In the genomic region with DNA sequence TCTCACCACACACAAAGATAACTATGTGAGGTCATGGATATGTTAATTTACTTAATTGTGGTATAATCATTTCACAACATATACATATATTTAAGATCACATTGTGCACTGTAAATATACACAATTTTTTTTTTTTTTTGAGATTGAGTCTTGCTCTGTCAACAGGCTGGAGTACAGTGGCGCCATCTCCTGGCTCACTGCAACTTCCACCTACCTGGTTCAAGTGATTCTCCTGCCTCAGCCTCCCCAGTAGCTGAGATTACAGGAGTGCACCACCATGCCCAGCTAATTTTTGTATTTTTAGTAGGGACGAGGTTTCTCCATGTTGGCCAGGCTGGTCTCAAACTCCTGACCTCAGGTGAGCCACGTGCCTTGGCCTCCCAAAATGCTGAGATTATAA, we compare ENCODE assay signal across 9 cellular contexts. TPM values are rescaled to one million over a fixed set of nuclear protein-coding genes. Genes with fewer than 3 reads are reported as not detected.
DNase-seq lines count a peak whose midpoint lies in the region; ATAC-seq and TF ChIP-seq lines count a peak whose summit lies in the region.
"Had no signal": no experiment of that assay in that cellular context is flagged by ENCODE, and none has a peak within 500 bp of the region (broad histone marks: within the 10 kb centered on the region; RNA-seq: fewer than 3 reads in every experiment).

No MANE protein-coding gene starts in this region.

- H3K27ac Mint-ChIP-seq in neural crest cell (ENCODE audit: unreplicated experiment): no peak overlapping the region
- H3K27ac Mint-ChIP-seq: stimulated activated naive CD8-positive, alpha-beta T cell treated with anti-CD3 and anti-CD28 coated beads, Interleukin-15, Interleukin-2, amounts not matched to agents 100 ng/mL and 50 ng/mL, for 24 hours had no signal

- no peaks in the 10 kb centered on the region for H3K4me1 Mint-ChIP-seq in neural crest cell

- H3K4me3 Mint-ChIP-seq in neural crest cell: no peak overlapping the region
- H3K4me3 Mint-ChIP-seq: stimulated activated naive CD8-positive, alpha-beta T cell treated with anti-CD3 and anti-CD28 coated beads, Interleukin-15, Interleukin-2, amounts not matched to agents 100 ng/mL and 50 ng/mL, for 24 hours had no signal

- DNase-seq in GM13977 (ENCODE audit: low spot score) (no peak), RWPE1 (ENCODE audit: low spot score) (no peak), body of pancreas (peak in 3 of 4 donors; percentile 22 to 37 (median 25)), neural crest cell (ENCODE audit: low read depth, low spot score) (peak; percentile 18), superior temporal gyrus (ENCODE audit: extremely low spot score) (no peak)

- TF ChIP-seq POLR2A in body of pancreas (IDR thresholded peaks at IDR 0.05): no peak

- intact Hi-C loops in body of pancreas (cut with DNase I): no loop called here

- TF ChIP-seq CTCF in GM13977 (IDR thresholded peaks at IDR 0.05; ENCODE audit: extremely low read depth, insufficient read depth, missing control alignments) (peak; percentile 71), RWPE1 (conservative IDR thresholded peaks at IDR 0.05; ENCODE audit: low read depth) (peak; percentile 49), body of pancreas (IDR thresholded peaks at IDR 0.05) (peak in 3 of 7 experiments; percentile 13 to 21 (median 18)), neural crest cell (conservative IDR thresholded peaks at IDR 0.05) (peak; percentile 61)

- no peak overlapping the region for H3K27ac ChIP-seq in RWPE1
- H3K27ac ChIP-seq in body of pancreas: no peak overlapping the region

- no peaks in the 10 kb centered on the region for H3K9me3 ChIP-seq in body of pancreas

- peaks cover 6% of the 10 kb centered on the region for H3K36me3 Mint-ChIP-seq in neural crest cell (ENCODE audit: low read depth)

- H3K9me3 Mint-ChIP-seq in neural crest cell: peaks cover 10% of the 10 kb centered on the region

- peaks cover 16% of the 10 kb centered on the region for H3K27me3 Mint-ChIP-seq in neural crest cell (ENCODE audit: low read depth)

- no peaks in the 10 kb centered on the region for H3K27me3 ChIP-seq in body of pancreas

- POLR2A ChIA-PET in RWPE1 (lab: Yijun Ruan, JAX; ENCODE audit: low non-redundant PET): no interaction called here

- 59 to 75% methylated on average over 3 of the region's 3 CpGs for WGBS in body of pancreas, 2 donors

- no peaks in the 10 kb centered on the region for H3K4me1 ChIP-seq in body of pancreas

- CTCF ChIA-PET in RWPE1 (lab: Yijun Ruan, JAX): interaction anchor here (0.7 kb wide), 2 partner anchors 113 to 280 kb away, joined by 3 to 4 read pairs; no protein-coding TSS in a partner anchor

- ATAC-seq in body of pancreas (no peak), GM18909 (IDR thresholded peaks at IDR 0.05; ENCODE audit: poor library complexity, unreplicated experiment) (no peak), HG03175 (IDR thresholded peaks at IDR 0.05; ENCODE audit: unreplicated experiment) (no peak), HG03095 (IDR thresholded peaks at IDR 0.05; ENCODE audit: unreplicated experiment) (no peak)

- H3K36me3 ChIP-seq in body of pancreas (replicated peaks in 1 of 2; ENCODE audit: insufficient read depth in 1 of 2, low read depth in 2 of 2): no peaks in the 10 kb centered on the region

- no peak overlapping the region for H3K4me3 ChIP-seq in body of pancreas

- in situ Hi-C loops in GM13977 (cut with MboI; ENCODE audit: low pct_unique_long_range_greater_than_20kb, low sequenced_read_pairs, unreplicated experiment): loop anchor here (25.0 kb wide), 1 partner anchor 294 kb away; the partner anchor contains the start of genes USB1 and ZNF319

RNA-seq across cellular contexts. Expression of gene PRSS54, which starts 11.5 kb away (rescaled TPM):
- not detected for total RNA-seq in body of pancreas
- total RNA-seq in neural crest cell: not detected in 2 replicates

Comparison
In these comparisons a context has a peak if more than half of its experiments do, and no peak if none do; other contexts are left out.
1. DNase-seq: peak in body of pancreas (3 of 4) and neural crest cell (single experiment); none in GM13977 (single experiment), RWPE1 (single experiment) and superior temporal gyrus (single experiment).